14 cellular contexts compared by ENCODE assay signal in the genomic region with DNA sequence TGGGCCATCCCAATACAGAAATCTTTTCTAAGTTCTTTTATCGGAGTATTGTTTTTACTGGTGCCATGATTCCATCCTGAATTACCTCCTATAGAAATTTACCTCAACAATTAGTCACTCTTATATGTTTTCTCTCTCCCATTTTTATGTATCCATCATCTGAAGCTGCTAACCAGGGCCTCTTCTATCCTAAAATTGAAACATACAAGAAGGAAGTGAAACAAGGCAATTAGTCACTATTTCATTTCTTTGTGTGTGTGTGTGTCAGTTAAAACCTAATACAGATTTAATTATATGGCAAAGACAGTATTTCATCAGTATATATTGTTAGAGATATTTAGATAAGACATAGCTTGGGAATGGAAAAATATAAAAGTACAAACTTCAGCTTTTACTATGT.
DNase-seq lines count a peak whose midpoint lies in the region; ATAC-seq, FAIRE-seq and TF ChIP-seq lines count a peak whose summit lies in the region.
"Had no signal": no experiment of that assay in that cellular context is flagged by ENCODE, and none has a peak within 500 bp of the region (broad histone marks: within the 10 kb centered on the region; RNA-seq: fewer than 3 reads in every experiment).

No MANE protein-coding gene starts in this region.

- no peak for FAIRE-seq in D721Med (lab: Jason Lieb, UNC)

- no peaks in the 10 kb centered on the region for H3K27me3 Mint-ChIP-seq in activated naive CD8-positive, alpha-beta T cell
- H3K27me3 Mint-ChIP-seq: stimulated activated naive CD8-positive, alpha-beta T cell treated with anti-CD3 and anti-CD28 coated beads, Interleukin-15, Interleukin-2, amounts not matched to agents 100 ng/mL and 50 ng/mL, for 24 hours had no signal

- peak overlapping the region; percentile 56 for H3K27ac Mint-ChIP-seq in activated naive CD8-positive, alpha-beta T cell
- H3K27ac Mint-ChIP-seq: stimulated activated naive CD8-positive, alpha-beta T cell treated with anti-CD3 and anti-CD28 coated beads, Interleukin-15, Interleukin-2, amounts not matched to agents 100 ng/mL and 50 ng/mL, for 24 hours had no signal

- H3K4me1 Mint-ChIP-seq in activated naive CD8-positive, alpha-beta T cell (ENCODE audit: low read depth): peaks cover 44% of the 10 kb centered on the region

- TF ChIP-seq CTCF in D721Med (IDR thresholded peaks at IDR 0.05; ENCODE audit: insufficient read depth, missing control alignments): no peak

- no peak for DNase-seq in 8988T
- DNase-seq in D721Med (ENCODE audit: insufficient read length, low spot score): no peak
- no peak for DNase-seq in NCI-H1436 treated with DMSO at 0.1 percent for 48 hours (lab: John Stamatoyannopoulos, UW)
- DNase-seq: brain microvascular endothelial cell, DMS 273 treated with DMSO at 0.1 percent for 48 hours, erythroblast, IMR-90, NCI-H510A had no signal

- H3K4me3 Mint-ChIP-seq in activated naive CD8-positive, alpha-beta T cell: no peak overlapping the region
- H3K4me3 Mint-ChIP-seq: neural crest cell; stimulated activated naive CD8-positive, alpha-beta T cell treated with anti-CD3 and anti-CD28 coated beads, Interleukin-15, Interleukin-2, amounts not matched to agents 100 ng/mL and 50 ng/mL, for 24 hours had no signal

- no peaks in the 10 kb centered on the region for H3K36me3 Mint-ChIP-seq in activated naive CD8-positive, alpha-beta T cell

- ATAC-seq in GM18867 (IDR thresholded peaks at IDR 0.05; ENCODE audit: unreplicated experiment) (peak; percentile 76), GM21529 (IDR thresholded peaks at IDR 0.05; ENCODE audit: unreplicated experiment) (peak; percentile 71), HG03159 (IDR thresholded peaks at IDR 0.05; ENCODE audit: unreplicated experiment) (peak; percentile 68)

- H3K9me3 Mint-ChIP-seq in activated naive CD8-positive, alpha-beta T cell (ENCODE audit: low read depth): no peaks in the 10 kb centered on the region
- H3K9me3 Mint-ChIP-seq: stimulated activated naive CD8-positive, alpha-beta T cell treated with anti-CD3 and anti-CD28 coated beads, Interleukin-15, Interleukin-2, amounts not matched to agents 100 ng/mL and 50 ng/mL, for 24 hours had no signal
